1 cellular context compared by ENCODE assay signal in genomic region chr7:149821191-149822148, GRCh38.
TF ChIP-seq lines count a peak whose summit lies in the region.

No MANE protein-coding gene starts in this region.

TF ChIP-seq in WTC11, 78 proteins besides CTCF, POLR2A, EP300 and RAD21:
- TF ChIP-seq ZNF138 (CRISPR knock-in tag; conservative IDR thresholded peaks at IDR 0.05) (no peak), MAX (CRISPR knock-in tag; IDR thresholded peaks at IDR 0.05) (no peak), JUN (CRISPR knock-in tag; IDR thresholded peaks at IDR 0.05) (no peak), SP1 (CRISPR knock-in tag; conservative IDR thresholded peaks at IDR 0.05) (no peak), AR (CRISPR knock-in tag; IDR thresholded peaks at IDR 0.05) (no peak), ZMAT4 (CRISPR knock-in tag; IDR thresholded peaks at IDR 0.05) (no peak), TP53 (CRISPR knock-in tag; IDR thresholded peaks at IDR 0.05) (no peak), NFE2L1 (CRISPR knock-in tag; IDR thresholded peaks at IDR 0.05) (no peak), PRDM15 (CRISPR knock-in tag; IDR thresholded peaks at IDR 0.05) (no peak), IRF2 (CRISPR knock-in tag; IDR thresholded peaks at IDR 0.05; ENCODE audit: borderline replicate concordance, low read depth) (no peak), NFYB (CRISPR knock-in tag; conservative IDR thresholded peaks at IDR 0.05; ENCODE audit: low read depth) (no peak), ZNF263 (CRISPR knock-in tag; IDR thresholded peaks at IDR 0.05; ENCODE audit: low read depth) (no peak), EMX1 (CRISPR knock-in tag; IDR thresholded peaks at IDR 0.05) (no peak)
- TF ChIP-seq, protein P1, sequence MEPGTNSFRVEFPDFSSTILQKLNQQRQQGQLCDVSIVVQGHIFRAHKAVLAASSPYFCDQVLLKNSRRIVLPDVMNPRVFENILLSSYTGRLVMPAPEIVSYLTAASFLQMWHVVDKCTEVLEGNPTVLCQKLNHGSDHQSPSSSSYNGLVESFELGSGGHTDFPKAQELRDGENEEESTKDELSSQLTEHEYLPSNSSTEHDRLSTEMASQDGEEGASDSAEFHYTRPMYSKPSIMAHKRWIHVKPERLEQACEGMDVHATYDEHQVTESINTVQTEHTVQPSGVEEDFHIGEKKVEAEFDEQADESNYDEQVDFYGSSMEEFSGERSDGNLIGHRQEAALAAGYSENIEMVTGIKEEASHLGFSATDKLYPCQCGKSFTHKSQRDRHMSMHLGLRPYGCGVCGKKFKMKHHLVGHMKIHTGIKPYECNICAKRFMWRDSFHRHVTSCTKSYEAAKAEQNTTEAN (CRISPR knock-in tag; IDR thresholded peaks at IDR 0.05), result no peak
- TF ChIP-seq, protein P2, sequence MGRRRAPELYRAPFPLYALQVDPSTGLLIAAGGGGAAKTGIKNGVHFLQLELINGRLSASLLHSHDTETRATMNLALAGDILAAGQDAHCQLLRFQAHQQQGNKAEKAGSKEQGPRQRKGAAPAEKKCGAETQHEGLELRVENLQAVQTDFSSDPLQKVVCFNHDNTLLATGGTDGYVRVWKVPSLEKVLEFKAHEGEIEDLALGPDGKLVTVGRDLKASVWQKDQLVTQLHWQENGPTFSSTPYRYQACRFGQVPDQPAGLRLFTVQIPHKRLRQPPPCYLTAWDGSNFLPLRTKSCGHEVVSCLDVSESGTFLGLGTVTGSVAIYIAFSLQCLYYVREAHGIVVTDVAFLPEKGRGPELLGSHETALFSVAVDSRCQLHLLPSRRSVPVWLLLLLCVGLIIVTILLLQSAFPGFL (CRISPR knock-in tag; IDR thresholded peaks at IDR 0.05; ENCODE audit: borderline replicate concordance), result no peak
